In the genomic region with DNA sequence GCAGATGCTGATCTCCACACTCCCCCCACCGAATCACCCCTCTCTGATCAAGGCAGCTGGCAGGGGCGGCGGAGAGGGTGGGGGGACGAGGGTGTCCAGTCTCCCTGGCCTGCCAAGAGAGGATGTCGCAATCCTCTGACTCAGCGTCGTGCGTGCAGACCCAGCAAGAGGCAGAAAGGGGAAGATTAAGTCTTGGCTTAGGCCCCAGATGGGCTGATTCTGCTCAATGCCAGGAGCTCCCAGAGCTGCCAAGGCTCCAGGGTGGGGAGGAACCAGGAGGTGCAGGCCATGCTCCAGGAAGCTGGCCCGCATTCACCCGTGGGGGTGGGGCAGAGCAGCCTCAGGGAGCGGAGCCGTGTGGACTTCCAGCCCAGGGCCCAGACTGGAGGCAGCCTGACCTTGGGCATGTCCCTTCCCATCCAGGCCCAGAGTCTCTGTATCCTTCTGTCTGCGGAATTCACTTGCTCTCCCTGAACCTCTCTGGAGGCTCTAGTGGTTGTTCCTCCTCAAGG, we compare ENCODE assay signal across 8 cellular contexts. TPM values are rescaled to one million over a fixed set of nuclear protein-coding genes. Genes with fewer than 3 reads are reported as not detected.
DNase-seq lines count a peak whose midpoint lies in the region; ATAC-seq, FAIRE-seq and TF ChIP-seq lines count a peak whose summit lies in the region.

No MANE protein-coding gene starts in this region.

- H3K4me2 ChIP-seq in PC-3 (ENCODE audit: low read length) = peak overlapping the region; percentile 71

- H3K4me1 ChIP-seq in PC-3 (ENCODE audit: insufficient read depth, low read length) = peaks cover 45% of the 10 kb centered on the region

- no peaks in the 10 kb centered on the region for H4K20me1 ChIP-seq in PC-3 (ENCODE audit: low read length)

- CTCF ChIA-PET in PC-3 (lab: Charles Lee) = interaction anchor here (0.6 to 1.9 kb wide), 5 partner anchors 17 to 104 kb away, joined by 3 to 7 read pairs (median 6); a partner anchor contains a TSS

- intact Hi-C loops in PC-3 (cut with micrococcal nuclease) = no loop called here
- intact Hi-C loops in left colon (cut with DNase I, micrococcal nuclease) = no loop called here

- no peaks in the 10 kb centered on the region for H3K9me3 Mint-ChIP-seq in stimulated activated memory B cell treated with anti-CD40 and anti-IgM and Interleukin-4, amounts not matched to agents 10 μg/mL and 1 μg/mL and 100 μg/mL, for 72 hours

- no peaks in the 10 kb centered on the region for H3K9me2 ChIP-seq in PC-3 (replicated peaks; ENCODE audit: low read length)

- H3K27ac Mint-ChIP-seq in stimulated activated memory B cell treated with anti-CD40 and anti-IgM and Interleukin-4, amounts not matched to agents 10 μg/mL and 1 μg/mL and 100 μg/mL, for 72 hours = peak overlapping the region; percentile 40

- H3K4me3 ChIP-seq in PC-3 (ENCODE audit: low read length) = peak overlapping the region; percentile 40; the same call in 1 of the 2 replicates

- POLR2A ChIA-PET in PC-3 (lab: Charles Lee; ENCODE audit: unreplicated experiment) = interaction anchor here (0.8 kb wide), 1 partner anchor 17 kb away, joined by 10 read pairs; no protein-coding TSS in a partner anchor

- peaks cover 41% of the 10 kb centered on the region for H3K4me1 Mint-ChIP-seq in stimulated activated memory B cell treated with anti-CD40 and anti-IgM and Interleukin-4, amounts not matched to agents 10 μg/mL and 1 μg/mL and 100 μg/mL, for 72 hours

- no peak overlapping the region for H3K4me3 Mint-ChIP-seq in stimulated activated memory B cell treated with anti-CD40 and anti-IgM and Interleukin-4, amounts not matched to agents 10 μg/mL and 1 μg/mL and 100 μg/mL, for 72 hours

- no peaks in the 10 kb centered on the region for H3F3A ChIP-seq in PC-3 (ENCODE audit: low read length, unreplicated experiment)

- peak; percentile 84 for ATAC-seq in PC-3
- ATAC-seq in left colon = peak; percentile 80
- peak; percentile 34 for ATAC-seq in stimulated activated memory B cell treated with anti-CD40 and anti-IgM and Interleukin-4, amounts not matched to agents 10 μg/mL and 1 μg/mL and 100 μg/mL, for 72 hours
- no peak for ATAC-seq in GM18907 (IDR thresholded peaks at IDR 0.05; ENCODE audit: unreplicated experiment)

- H3K36me3 ChIP-seq in PC-3 (ENCODE audit: low read depth, low read length) = no peaks in the 10 kb centered on the region

- no peaks in the 10 kb centered on the region for H3K27me3 Mint-ChIP-seq in stimulated activated memory B cell treated with anti-CD40 and anti-IgM and Interleukin-4, amounts not matched to agents 10 μg/mL and 1 μg/mL and 100 μg/mL, for 72 hours

- TF ChIP-seq CTCF in PC-3 (conservative IDR thresholded peaks at IDR 0.05; ENCODE audit: low read depth, low read length) = no peak

- no peaks in the 10 kb centered on the region for H3K79me2 ChIP-seq in PC-3 (ENCODE audit: low read length)

- FAIRE-seq in H54 (lab: Jason Lieb, UNC) = peak; percentile 76

- 0 out of 2 replicates have a peak overlapping the region, but pooled peaks have one; percentile 23 for H2AFZ ChIP-seq in PC-3 (ENCODE audit: low read length)

- peak; percentile 97 for DNase-seq in AG08395 (ENCODE audit: low spot score)
- peak; percentile 97 for DNase-seq in H54 (ENCODE audit: insufficient read length, low spot score)
- peak; percentile 98 for DNase-seq in PC-3
- peak; percentile 41 for DNase-seq in cerebellum (ENCODE audit: low spot score)
- peak; percentile 97 to 99 for DNase-seq in left colon
- no peak for DNase-seq in activated CD4-positive, alpha-beta T cell treated with anti-CD3 and anti-CD28 coated beads for 4 hours

- peak; percentile 52 for TF ChIP-seq POLR2A in H54 (IDR thresholded peaks at IDR 0.05; ENCODE audit: low read depth, low read length)

- peak overlapping the region; percentile 88 for H3K9ac ChIP-seq in PC-3 (ENCODE audit: low read length)

- H3K36me3 Mint-ChIP-seq in stimulated activated memory B cell treated with anti-CD40 and anti-IgM and Interleukin-4, amounts not matched to agents 10 μg/mL and 1 μg/mL and 100 μg/mL, for 72 hours = no peaks in the 10 kb centered on the region

- BruUV-seq in PC-3 (replicated peaks; lab: Mats Ljungman, UMichigan) = no TSS peak

- H3K27ac ChIP-seq in PC-3 (ENCODE audit: low read length) = peak overlapping the region; percentile 99

- H3K27me3 ChIP-seq in PC-3 (ENCODE audit: low read length) = no peaks in the 10 kb centered on the region

- no peaks in the 10 kb centered on the region for H3K9me3 ChIP-seq in PC-3 (ENCODE audit: low read length)

RNA-seq across cellular contexts. Expression of a gene that starts 6.6 kb away (rescaled TPM):
- total RNA-seq in PC-3 (2014; rRNA removed) (22.9 and 25.5 TPM in 2 replicates), cerebellum (1.2 TPM), left colon (100 to 1,000 TPM in 1 of 2 donors, 10 to 100 TPM in 1; 81.5 to 103 TPM)

RNA-seq across cellular contexts. Expression of a gene that starts 35.8 kb away (rescaled TPM):
- total RNA-seq in PC-3 (2014; rRNA removed) (25.4 and 26.4 TPM in 2 replicates), cerebellum (0.82 TPM), left colon (10 to 100 TPM; 79.1 to 84.4 TPM)

RNA-seq across cellular contexts. Expression of a gene that starts 42.9 kb away (rescaled TPM):
- total RNA-seq in PC-3 (2014; rRNA removed) (not detected in 2 replicates), cerebellum (not detected), left colon (under 1 TPM in 1 of 2 donors, not detected in 1; 0.45 TPM)

Comparison
In these comparisons a context has a peak if more than half of its experiments do, and no peak if none do; other contexts are left out.
1. DNase-seq: peak in AG08395 (single experiment), H54 (single experiment), PC-3 (single experiment), cerebellum (single experiment) and left colon (2 of 2); none in activated CD4-positive, alpha-beta T cell treated with anti-CD3 and anti-CD28 coated beads for 4 hours (0 of 2).
2. RNA of a gene that starts 6.6 kb away (total RNA-seq): 81.5 to 103 TPM in left colon and 22.9 to 25.5 TPM in PC-3; 1.2 TPM in cerebellum (single experiment); every median in the first group is over 10 times any median in the second.
3. RNA of a gene that starts 35.8 kb away (total RNA-seq): 79.1 to 84.4 TPM in left colon and 25.4 to 26.4 TPM in PC-3; 0.82 TPM in cerebellum (single experiment); every median in the first group is over 10 times any median in the second.